ENCODE assay signal across 8 cellular contexts in genomic region chr5:126777257-126777973, GRCh38. TPM values are rescaled to one million over a fixed set of nuclear protein-coding genes. Genes with fewer than 3 reads are reported as not detected.
DNase-seq lines count a peak whose midpoint lies in the region; ATAC-seq and TF ChIP-seq lines count a peak whose summit lies in the region.

No MANE protein-coding gene starts in this region.

- in situ Hi-C loops in Panc1 (cut with HindIII; ENCODE audit: low pct_unique_long_range_greater_than_20kb, low sequenced_read_pairs) = no loop called here

- H4K20me1 ChIP-seq in neural progenitor cell (ENCODE audit: low read depth) = peaks cover 38% of the 10 kb centered on the region

- peak overlapping the region; percentile 88 for H3K4me2 ChIP-seq in neural progenitor cell

- H3K9me3 Mint-ChIP-seq in neural progenitor cell = peaks cover 14% of the 10 kb centered on the region

- H3K27me3 Mint-ChIP-seq in neural progenitor cell (ENCODE audit: insufficient read depth, low read depth) = peaks cover 12% of the 10 kb centered on the region

- intact Hi-C loops in Panc1 (cut with micrococcal nuclease; ENCODE audit: unreplicated experiment) = no loop called here

- peak; percentile 38 for DNase-seq in NCI-H2107 (lab: John Stamatoyannopoulos, UW)
- DNase-seq in NCI-H2107 treated with DMSO at 0.1 percent for 48 hours (lab: John Stamatoyannopoulos, UW; ENCODE audit: unreplicated experiment) = no peak
- no peak for DNase-seq in Panc1 (ENCODE audit: low read depth, low spot score)
- DNase-seq in activated gamma-delta T cell treated with Interleukin-2 at 50 U/mL for 16 hours = peak; percentile 54
- peak; percentile 53 for DNase-seq in foreskin melanocyte
- DNase-seq in neural progenitor cell (ENCODE audit: low spot score) = peak; percentile 83

- H3K27ac Mint-ChIP-seq in neural progenitor cell = peak overlapping the region; percentile 99

- H3F3A ChIP-seq in neural progenitor cell (ENCODE audit: low read depth) = peaks cover 36% of the 10 kb centered on the region

- H3K4me3 ChIP-seq in Panc1 (ENCODE audit: low read depth in 2 of 2, low read length in 2 of 2) = peak overlapping the region; percentile 90 to 93
- peak overlapping the region; percentile 66 for H3K4me3 ChIP-seq in neural progenitor cell
- peak overlapping the region; percentile 77 to 96 (median 84) for H3K4me3 ChIP-seq in subcutaneous abdominal adipose tissue (ENCODE audit: low read depth in 1 of 5, low read length in 5 of 5)

- H3K27ac ChIP-seq in Panc1 (ENCODE audit: low read length) (peak overlapping the region; percentile 92), neural progenitor cell (peak overlapping the region; percentile 90), subcutaneous abdominal adipose tissue (ENCODE audit: low read depth, low read length) (peak overlapping the region; percentile 35)

- H3K4me1 ChIP-seq in Panc1 (ENCODE audit: control insufficient read depth, insufficient read depth, low read length) = peaks cover 15% of the 10 kb centered on the region; the same call in 1 of the 2 replicates
- H3K4me1 ChIP-seq in neural progenitor cell = peaks cover 11% of the 10 kb centered on the region
- H3K4me1 ChIP-seq in subcutaneous abdominal adipose tissue (ENCODE audit: control insufficient read depth in 5 of 5, insufficient read depth in 5 of 5, low read length in 5 of 5) = peaks cover 3 to 31% (median 23%) of the 10 kb centered on the region in 5 donors

- H3K36me3 ChIP-seq in Panc1 (ENCODE audit: control insufficient read depth, insufficient read depth, low read length) (peaks cover 5% of the 10 kb centered on the region; the same call in 1 of the 2 replicates), neural progenitor cell (no peaks in the 10 kb centered on the region), subcutaneous abdominal adipose tissue (ENCODE audit: control insufficient read depth in 5 of 5, insufficient read depth in 5 of 5, low read length in 5 of 5) (no peaks in the 10 kb centered on the region)

- peaks cover 31% of the 10 kb centered on the region for H3K36me3 Mint-ChIP-seq in neural progenitor cell

- peak overlapping the region; percentile 98 for H3K4me3 Mint-ChIP-seq in neural progenitor cell

- ATAC-seq in HG02943 (IDR thresholded peaks at IDR 0.05; ENCODE audit: low read depth, unreplicated experiment) (peak; percentile 18), Panc1 (peak; percentile 7)

- CTCF ChIA-PET in Panc1 (lab: Charles Lee) = interaction anchor here (0.5 to 1.9 kb wide), 7 partner anchors 23 to 102 kb away, joined by 3 to 10 read pairs (median 4); no protein-coding TSS in a partner anchor

- TF ChIP-seq CTCF in Panc1 (IDR thresholded peaks at IDR 0.05) (no peak), neural progenitor cell (IDR thresholded peaks at IDR 0.05) (peak; percentile 31)

- peaks cover 62% of the 10 kb centered on the region for H3K79me2 ChIP-seq in neural progenitor cell (ENCODE audit: low read depth)

- peak overlapping the region; percentile 75 for H3K9ac ChIP-seq in neural progenitor cell
- H3K9ac ChIP-seq in subcutaneous abdominal adipose tissue (ENCODE audit: low read length in 5 of 5) = peak overlapping the region in 4 of 5 donors; percentile 51 to 80 (median 73)

- POLR2A ChIA-PET in Panc1 (lab: Charles Lee) = interaction anchor here (0.6 to 2.2 kb wide), 6 partner anchors 18 to 717 kb away, joined by 3 to 26 read pairs (median 8); no protein-coding TSS in a partner anchor

- H3K9me3 ChIP-seq in Panc1 (ENCODE audit: control insufficient read depth, insufficient read depth, low read depth, low read length) = no peaks in the 10 kb centered on the region
- H3K9me3 ChIP-seq in neural progenitor cell (ENCODE audit: low read depth) = no peaks in the 10 kb centered on the region
- H3K9me3 ChIP-seq in subcutaneous abdominal adipose tissue (ENCODE audit: control insufficient read depth in 5 of 5, low read length in 5 of 5) = no peaks in the 10 kb centered on the region

- no TSS peak for BruUV-seq in Panc1 (replicated peaks; lab: Mats Ljungman, UMichigan)

- no peak overlapping the region for H2AFZ ChIP-seq in neural progenitor cell (replicated peaks)

- peaks cover 23% of the 10 kb centered on the region for H3K4me1 Mint-ChIP-seq in neural progenitor cell

- H3K27me3 ChIP-seq in Panc1 (ENCODE audit: control insufficient read depth, insufficient read depth, low read length) = no peaks in the 10 kb centered on the region
- H3K27me3 ChIP-seq in neural progenitor cell = no peaks in the 10 kb centered on the region
- no peaks in the 10 kb centered on the region for H3K27me3 ChIP-seq in subcutaneous abdominal adipose tissue (ENCODE audit: control insufficient read depth in 5 of 5, insufficient read depth in 4 of 5, low read length in 5 of 5)

RNA-seq across cellular contexts. Expression of gene LMNB1, which starts 0.5 kb away (rescaled TPM):
- total RNA-seq in Panc1 (2021; ENCODE audit: unreplicated experiment) = 122 TPM
- polyA plus RNA-seq in Panc1 (2012; ENCODE audit: insufficient read length) = 89.1 TPM
- total RNA-seq in neural progenitor cell (ENCODE audit: low replicate concordance) = 197 and 245 TPM in 2 replicates

Comparison
In these comparisons a context has a peak if more than half of its experiments do, and no peak if none do; other contexts are left out.
1. DNase-seq: peak in NCI-H2107 (single experiment), activated gamma-delta T cell treated with Interleukin-2 at 50 U/mL for 16 hours (single experiment), foreskin melanocyte (single experiment) and neural progenitor cell (single experiment); none in NCI-H2107 treated with DMSO at 0.1 percent for 48 hours (single experiment) and Panc1 (single experiment).
2. H3K27ac ChIP-seq: peak in every context shown above with its lines; median percentile 92 in Panc1; 90 in neural progenitor cell; 35 in subcutaneous abdominal adipose tissue.
3. Peak in every context shown above with its lines, with median percentiles within 50 percentile points of each other: H3K4me3 ChIP-seq.